In the genomic region with DNA sequence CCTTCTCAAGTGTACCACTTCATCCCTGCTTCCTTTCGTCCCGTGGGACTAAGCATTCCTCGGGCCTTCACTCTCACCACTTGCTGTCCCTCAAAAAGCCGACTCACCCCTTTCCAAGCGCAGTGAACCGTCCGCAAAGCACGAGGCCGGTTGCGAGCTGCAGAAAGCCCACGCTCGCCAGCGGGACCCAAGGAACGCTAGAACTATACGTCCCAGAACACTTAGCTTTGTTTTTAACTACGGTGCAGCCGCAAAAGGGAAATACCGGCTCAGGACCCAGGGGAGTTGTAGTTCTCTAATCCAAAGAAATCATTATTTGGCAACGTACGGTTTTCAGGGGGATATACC, we compare ENCODE assay signal across 8 cellular contexts. TPM values are rescaled to one million over a fixed set of nuclear protein-coding genes. Genes with fewer than 3 reads are reported as not detected.
DNase-seq lines count a peak whose midpoint lies in the region; ATAC-seq and TF ChIP-seq lines count a peak whose summit lies in the region.

No MANE protein-coding gene starts in this region.

- H3K27me3 ChIP-seq in cardiac muscle cell, result no peaks in the 10 kb centered on the region
- H3K27me3 ChIP-seq in parathyroid adenoma (ENCODE audit: control insufficient read depth, insufficient read depth, low read length), result no peaks in the 10 kb centered on the region

- no peak for DNase-seq in AG04449 (ENCODE audit: low read depth, low spot score)
- DNase-seq in HK-2 (ENCODE audit: unreplicated experiment), result peak; percentile 44
- no peak for DNase-seq in activated T-helper 2 cell treated with anti-CD3 and anti-CD28 coated beads, Interferon-gamma antibody, Interleukin-2, Interleukin-4, amounts not matched to agents 10 μg/mL and 5 μg/mL and 100 μg/mL, durations not matched to agents 14 hours and 24 hours and 36 hours (ENCODE audit: low spot score)
- peak; percentile 46 to 57 for DNase-seq in cardiac muscle cell (ENCODE audit: low read depth in 1 of 2, low spot score in 1 of 2)
- no peak for DNase-seq in GOT3 (lab: John Stamatoyannopoulos, UW)
- DNase-seq in activated CD4-positive, CD25-positive, alpha-beta regulatory T cell (lab: John Stamatoyannopoulos, UW), result no peak

- peak overlapping the region; percentile 71 for H3K9ac ChIP-seq in parathyroid adenoma

- peak; percentile 7 for ATAC-seq in GM18519 (IDR thresholded peaks at IDR 0.05; ENCODE audit: low FRiP score, unreplicated experiment)

- no peaks in the 10 kb centered on the region for H3K27me3 Mint-ChIP-seq in activated T-helper 2 cell treated with anti-CD3 and anti-CD28 coated beads, Interferon-gamma antibody, Interleukin-2, Interleukin-4, amounts not matched to agents 10 μg/mL and 5 μg/mL and 100 μg/mL, durations not matched to agents 14 hours and 24 hours and 36 hours (ENCODE audit: low read depth)

- H3K36me3 Mint-ChIP-seq in activated T-helper 2 cell treated with anti-CD3 and anti-CD28 coated beads, Interferon-gamma antibody, Interleukin-2, Interleukin-4, amounts not matched to agents 10 μg/mL and 5 μg/mL and 100 μg/mL, durations not matched to agents 14 hours and 24 hours and 36 hours (ENCODE audit: low read depth), result peaks cover 37% of the 10 kb centered on the region

- H3K4me3 ChIP-seq in AG04449 (ENCODE audit: low read depth, low read length) (peak overlapping the region; percentile 88), cardiac muscle cell (peak overlapping the region; percentile 86), parathyroid adenoma (ENCODE audit: low read depth, low read length) (peak overlapping the region; percentile 94)

- H2AFZ ChIP-seq in parathyroid adenoma, result peak overlapping the region; percentile 93

- CTCF ChIA-PET in AG04449 (lab: Yijun Ruan, JAX), result interaction anchor here (0.9 to 1.5 kb wide), 6 partner anchors 9 to 212 kb away, joined by 3 to 4 read pairs (median 4); no protein-coding TSS in a partner anchor

- intact Hi-C loops in activated T-helper 2 cell treated with anti-CD3 and anti-CD28 coated beads, Interferon-gamma antibody, Interleukin-2, Interleukin-4, amounts not matched to agents 10 μg/mL and 5 μg/mL and 100 μg/mL, durations not matched to agents 14 hours and 24 hours and 36 hours (cut with micrococcal nuclease), result loop anchor here (5.0 kb wide), 1 partner anchor 93 kb away; no protein-coding TSS in a partner anchor

- POLR2A ChIA-PET in AG04449 (lab: Yijun Ruan, JAX), result interaction anchor here (0.6 to 1.3 kb wide), 2 partner anchors 9 to 428 kb away, joined by 3 to 10 read pairs; a partner anchor contains a TSS

- H3K27ac ChIP-seq in cardiac muscle cell, result peak overlapping the region; percentile 93
- H3K27ac ChIP-seq in parathyroid adenoma, result peak overlapping the region; percentile 83

- TF ChIP-seq CTCF in AG04449 (IDR thresholded peaks at IDR 0.05; ENCODE audit: insufficient read depth, low read length, missing control alignments), result no peak
- TF ChIP-seq CTCF in cardiac muscle cell (IDR thresholded peaks at IDR 0.05; ENCODE audit: low read depth, low read length), result no peak
- no peak for TF ChIP-seq CTCF in parathyroid adenoma (IDR thresholded peaks at IDR 0.05)

- H3K4me1 ChIP-seq in cardiac muscle cell (ENCODE audit: low read depth) (no peaks in the 10 kb centered on the region), parathyroid adenoma (peaks cover 8% of the 10 kb centered on the region)

- peak overlapping the region; percentile 99 for H3K4me3 Mint-ChIP-seq in activated T-helper 2 cell treated with anti-CD3 and anti-CD28 coated beads, Interferon-gamma antibody, Interleukin-2, Interleukin-4, amounts not matched to agents 10 μg/mL and 5 μg/mL and 100 μg/mL, durations not matched to agents 14 hours and 24 hours and 36 hours (ENCODE audit: low read depth)

- H3K36me3 ChIP-seq in cardiac muscle cell (peaks cover 6% of the 10 kb centered on the region), parathyroid adenoma (ENCODE audit: control insufficient read depth, insufficient read depth, low read length) (no peaks in the 10 kb centered on the region)

- no peaks in the 10 kb centered on the region for H3K9me3 Mint-ChIP-seq in activated T-helper 2 cell treated with anti-CD3 and anti-CD28 coated beads, Interferon-gamma antibody, Interleukin-2, Interleukin-4, amounts not matched to agents 10 μg/mL and 5 μg/mL and 100 μg/mL, durations not matched to agents 14 hours and 24 hours and 36 hours

- H3K9me3 ChIP-seq in cardiac muscle cell (ENCODE audit: low read depth) (no peaks in the 10 kb centered on the region), parathyroid adenoma (ENCODE audit: control insufficient read depth, low read length) (no peaks in the 10 kb centered on the region)

- H3K79me2 ChIP-seq in parathyroid adenoma, result peaks cover 11% of the 10 kb centered on the region

- peak overlapping the region; percentile 93 for H3K4me2 ChIP-seq in parathyroid adenoma (ENCODE audit: low read length)

- H3K27ac Mint-ChIP-seq in activated T-helper 2 cell treated with anti-CD3 and anti-CD28 coated beads, Interferon-gamma antibody, Interleukin-2, Interleukin-4, amounts not matched to agents 10 μg/mL and 5 μg/mL and 100 μg/mL, durations not matched to agents 14 hours and 24 hours and 36 hours, result peak overlapping the region; percentile 97

- H3K4me1 Mint-ChIP-seq in activated T-helper 2 cell treated with anti-CD3 and anti-CD28 coated beads, Interferon-gamma antibody, Interleukin-2, Interleukin-4, amounts not matched to agents 10 μg/mL and 5 μg/mL and 100 μg/mL, durations not matched to agents 14 hours and 24 hours and 36 hours (ENCODE audit: low read depth), result peaks cover 33% of the 10 kb centered on the region

RNA-seq across cellular contexts. Expression of a gene that starts 0.5 kb away (rescaled TPM):
- total RNA-seq in activated T-helper 2 cell treated with anti-CD3 and anti-CD28 coated beads, Interferon-gamma antibody, Interleukin-2, Interleukin-4, amounts not matched to agents 10 μg/mL and 5 μg/mL and 100 μg/mL, durations not matched to agents 14 hours and 24 hours and 36 hours, result 76.0 and 78.2 TPM in 2 replicates
- total RNA-seq in cardiac muscle cell, result 22.0 and 22.4 TPM in 2 replicates
- 26.8 and 55.1 TPM in 2 replicates for polyA plus RNA-seq in cardiac muscle cell

RNA-seq across cellular contexts. Expression of a gene that starts 6.4 kb away (rescaled TPM):
- total RNA-seq in activated T-helper 2 cell treated with anti-CD3 and anti-CD28 coated beads, Interferon-gamma antibody, Interleukin-2, Interleukin-4, amounts not matched to agents 10 μg/mL and 5 μg/mL and 100 μg/mL, durations not matched to agents 14 hours and 24 hours and 36 hours, result 55.9 and 56.1 TPM in 2 replicates
- total RNA-seq in cardiac muscle cell, result 30.0 and 38.3 TPM in 2 replicates
- polyA plus RNA-seq in cardiac muscle cell, result 47.7 and 63.7 TPM in 2 replicates

RNA-seq across cellular contexts. Expression of a gene that starts 15.0 kb away (rescaled TPM):
- not detected in 2 replicates for total RNA-seq in activated T-helper 2 cell treated with anti-CD3 and anti-CD28 coated beads, Interferon-gamma antibody, Interleukin-2, Interleukin-4, amounts not matched to agents 10 μg/mL and 5 μg/mL and 100 μg/mL, durations not matched to agents 14 hours and 24 hours and 36 hours
- not detected in 2 replicates for total RNA-seq in cardiac muscle cell
- 0.46 and 0.90 TPM in 2 replicates for polyA plus RNA-seq in cardiac muscle cell

RNA-seq across cellular contexts. Expression of a gene that starts 52.3 kb away (rescaled TPM):
- not detected in 2 replicates for total RNA-seq in activated T-helper 2 cell treated with anti-CD3 and anti-CD28 coated beads, Interferon-gamma antibody, Interleukin-2, Interleukin-4, amounts not matched to agents 10 μg/mL and 5 μg/mL and 100 μg/mL, durations not matched to agents 14 hours and 24 hours and 36 hours
- total RNA-seq in cardiac muscle cell, result not detected in 2 replicates
- not detected in 2 replicates for polyA plus RNA-seq in cardiac muscle cell

Comparison
In these comparisons a context has a peak if more than half of its experiments do, and no peak if none do; other contexts are left out.
1. DNase-seq: peak in HK-2 (single experiment) and cardiac muscle cell (2 of 2); none in AG04449 (single experiment), activated T-helper 2 cell treated with anti-CD3 and anti-CD28 coated beads, Interferon-gamma antibody, Interleukin-2, Interleukin-4, amounts not matched to agents 10 μg/mL and 5 μg/mL and 100 μg/mL, durations not matched to agents 14 hours and 24 hours and 36 hours (single experiment), GOT3 (single experiment) and activated CD4-positive, CD25-positive, alpha-beta regulatory T cell (0 of 4).
2. Peak in every context shown above with its lines, with median percentiles within 50 percentile points of each other: H3K4me3 ChIP-seq.